ENCODE assay signal across 13 cellular contexts in genomic region chr19:2629491-2630351, GRCh38.
A peak's percentile ranks its signal among the peaks of the same experiment; 100 is the strongest.
DNase-seq lines count a peak whose midpoint lies in the region; ATAC-seq, FAIRE-seq and TF ChIP-seq lines count a peak whose summit lies in the region.
"Had no signal": no experiment of that assay in that cellular context is flagged by ENCODE, and none has a peak within 500 bp of the region (broad histone marks: within the 10 kb centered on the region; RNA-seq: fewer than 3 reads in every experiment).

No MANE protein-coding gene starts in this region.

- CTCF ChIA-PET in activated naive CD4-positive, alpha-beta T cell treated with anti-CD3 and anti-CD28 coated beads, Interleukin-2, amount 10 ng/mL, durations not matched to agents 7 days and 5 days (lab: Charles Lee) = interaction anchor here (1.1 to 2.6 kb wide), 2 partner anchors 8 to 9 kb away, joined by 4 to 15 read pairs; no protein-coding TSS in a partner anchor

- TF ChIP-seq CTCF in adrenal gland (IDR thresholded peaks at IDR 0.05) = no peak
- TF ChIP-seq CTCF in mucosa of descending colon (IDR thresholded peaks at IDR 0.05) = no peak
- TF ChIP-seq CTCF in thoracic aorta (IDR thresholded peaks at IDR 0.05) = no peak
- TF ChIP-seq CTCF in prostate gland (IDR thresholded peaks at IDR 0.05) = no peak

- H3K4me3 ChIP-seq in adrenal gland (no peak overlapping the region), mucosa of descending colon (no peak overlapping the region), thoracic aorta (no peak overlapping the region), prostate gland (no peak overlapping the region)
- H3K4me3 ChIP-seq: K562, SK-N-MC had no signal

- 69 to 79% (median 74%) methylated on average over 13 to 16 of the region's 16 CpGs for WGBS in adrenal gland, 4 donors
- 81% methylated on average over 16 of the region's 16 CpGs for WGBS in prostate gland

- peak; percentile 48 for ATAC-seq in mucosa of descending colon
- no peak for ATAC-seq in thoracic aorta (ENCODE audit: insufficient number of reproducible peaks, low FRiP score, low read depth)
- ATAC-seq: K562 had no signal

- peaks cover 34% of the 10 kb centered on the region for H3K9me3 Mint-ChIP-seq in activated naive CD4-positive, alpha-beta T cell treated with anti-CD3 and anti-CD28 coated beads, Interleukin-2, amount 10 ng/mL, durations not matched to agents 7 days and 5 days

- intact Hi-C loops in adrenal gland (cut with DNase I) (no loop called here), mucosa of descending colon (cut with DNase I, micrococcal nuclease) (no loop called here), prostate gland (cut with DNase I) (no loop called here)

- no peak for FAIRE-seq in RCC 7860 (lab: Jason Lieb, UNC)
- FAIRE-seq: astrocyte, K562 had no signal

- no peak for DNase-seq in activated naive CD4-positive, alpha-beta T cell treated with anti-CD3 and anti-CD28 coated beads, Interleukin-2, amount 10 ng/mL, durations not matched to agents 7 days and 5 days
- DNase-seq in activated naive CD4-positive, alpha-beta T cell (lab: John Stamatoyannopoulos, UW) = no peak
- DNase-seq in adrenal gland (peak in 1 of 7 donors; percentile 55), mucosa of descending colon (peak in 1 of 3 donors; percentile 45), thoracic aorta (ENCODE audit: low spot score) (no peak), NCI-H446 treated with DMSO at 0.1 percent for 48 hours (lab: John Stamatoyannopoulos, UW) (no peak), prostate gland (ENCODE audit: low spot score) (no peak), RCC 7860 (ENCODE audit: low spot score) (no peak)
- DNase-seq: ACHN, NCI-H2171 had no signal

- TF ChIP-seq POLR2A in adrenal gland (IDR thresholded peaks at IDR 0.05) (no peak), prostate gland (IDR thresholded peaks at IDR 0.05) (no peak)

- peak overlapping the region; percentile 34 for H3K27ac Mint-ChIP-seq in activated naive CD4-positive, alpha-beta T cell treated with anti-CD3 and anti-CD28 coated beads, Interleukin-2, amount 10 ng/mL, durations not matched to agents 7 days and 5 days

- H3K4me1 ChIP-seq in adrenal gland (replicated peaks in 1 of 2) (peaks cover 13 to 27% of the 10 kb centered on the region in 2 donors), mucosa of descending colon (ENCODE audit: low read depth) (peaks cover 6% of the 10 kb centered on the region), thoracic aorta (ENCODE audit: control insufficient read depth in 1 of 2, low read depth in 2 of 2) (peaks cover 29 to 60% of the 10 kb centered on the region in 2 donors), prostate gland (replicated peaks) (no peaks in the 10 kb centered on the region)

- H3K9me3 ChIP-seq in adrenal gland (replicated peaks in 1 of 3) (no peaks in the 10 kb centered on the region), mucosa of descending colon (peaks cover 13% of the 10 kb centered on the region), thoracic aorta (peaks cover 6% of the 10 kb centered on the region), prostate gland (no peaks in the 10 kb centered on the region)

- H3K36me3 Mint-ChIP-seq in activated naive CD4-positive, alpha-beta T cell treated with anti-CD3 and anti-CD28 coated beads, Interleukin-2, amount 10 ng/mL, durations not matched to agents 7 days and 5 days = peaks cover 8% of the 10 kb centered on the region

- peaks cover 31% of the 10 kb centered on the region for H3K4me1 Mint-ChIP-seq in activated naive CD4-positive, alpha-beta T cell treated with anti-CD3 and anti-CD28 coated beads, Interleukin-2, amount 10 ng/mL, durations not matched to agents 7 days and 5 days

- peak overlapping the region in 4 of 5 donors; percentile 31 to 85 (median 63) for H3K27ac ChIP-seq in adrenal gland
- peak overlapping the region; percentile 13 to 45 for H3K27ac ChIP-seq in thoracic aorta
- H3K27ac ChIP-seq in prostate gland = peak overlapping the region in 1 of 2 donors; percentile 18
- H3K27ac ChIP-seq: SK-N-MC had no signal

- H3K27me3 Mint-ChIP-seq in activated naive CD4-positive, alpha-beta T cell treated with anti-CD3 and anti-CD28 coated beads, Interleukin-2, amount 10 ng/mL, durations not matched to agents 7 days and 5 days = peaks cover 17% of the 10 kb centered on the region

- H3K27me3 ChIP-seq in adrenal gland (no peaks in the 10 kb centered on the region), thoracic aorta (replicated peaks; ENCODE audit: insufficient read depth) (no peaks in the 10 kb centered on the region), prostate gland (replicated peaks; ENCODE audit: insufficient read depth) (no peaks in the 10 kb centered on the region)

- H3K36me3 ChIP-seq in adrenal gland (replicated peaks in 1 of 2) (no peaks in the 10 kb centered on the region), mucosa of descending colon (ENCODE audit: low read depth) (no peaks in the 10 kb centered on the region), thoracic aorta (no peaks in the 10 kb centered on the region), prostate gland (no peaks in the 10 kb centered on the region)

- H3K4me3 Mint-ChIP-seq in activated naive CD4-positive, alpha-beta T cell treated with anti-CD3 and anti-CD28 coated beads, Interleukin-2, amount 10 ng/mL, durations not matched to agents 7 days and 5 days = no peak overlapping the region
